ENCODE assay signal across 1 cellular context in genomic region chr10:123034332-123034731, GRCh38.
TF ChIP-seq lines count a peak whose summit lies in the region.

No MANE protein-coding gene starts in this region.

TF ChIP-seq in HepG2, 621 proteins besides CTCF, POLR2A, EP300 and RAD21 (continued from another document and continues in another):
- TF ChIP-seq ESRRA (CRISPR knock-in tag; IDR thresholded peaks at IDR 0.05; ENCODE audit: low read depth), result no peak
- no peak for TF ChIP-seq ZNF773 (CRISPR knock-in tag; IDR thresholded peaks at IDR 0.05; ENCODE audit: borderline replicate concordance)
- no peak for TF ChIP-seq STAT5B (CRISPR knock-in tag; IDR thresholded peaks at IDR 0.05)
- peak; percentile 71 for TF ChIP-seq ARID5B (CRISPR knock-in tag; IDR thresholded peaks at IDR 0.05)
- TF ChIP-seq BRD4 (CRISPR knock-in tag; IDR thresholded peaks at IDR 0.05), result no peak
- TF ChIP-seq BRCA1 (CRISPR knock-in tag; IDR thresholded peaks at IDR 0.05), result no peak
- no peak for TF ChIP-seq RNF219 (CRISPR knock-in tag; IDR thresholded peaks at IDR 0.05)
- TF ChIP-seq AHDC1 (CRISPR knock-in tag; IDR thresholded peaks at IDR 0.05; ENCODE audit: borderline replicate concordance), result peak; percentile 47; the same call in 1 of the 2 replicates
- TF ChIP-seq ZBTB37 (CRISPR knock-in tag; IDR thresholded peaks at IDR 0.05), result no peak
- no peak for TF ChIP-seq MBNL3 (CRISPR knock-in tag; conservative IDR thresholded peaks at IDR 0.05)
- no peak for TF ChIP-seq E2F2 (CRISPR knock-in tag; IDR thresholded peaks at IDR 0.05; ENCODE audit: borderline replicate concordance)
- TF ChIP-seq ZNF777 (CRISPR knock-in tag; IDR thresholded peaks at IDR 0.05), result no peak
- TF ChIP-seq KDM4B (CRISPR knock-in tag; IDR thresholded peaks at IDR 0.05), result no peak
- TF ChIP-seq KDM5A (IDR thresholded peaks at IDR 0.05; ENCODE audit: borderline replicate concordance, low read length), result no peak
- peak; percentile 33; the same call in 1 of the 2 replicates for TF ChIP-seq HNF4G (IDR thresholded peaks at IDR 0.05; ENCODE audit: borderline replicate concordance, low read depth, low read length)
- no peak for TF ChIP-seq HNF4G (CRISPR knock-in tag; IDR thresholded peaks at IDR 0.05; ENCODE audit: borderline replicate concordance, low read depth)
- 0 out of 2 replicates have a peak, but pooled peaks have one; percentile 32 for TF ChIP-seq DPF2 (CRISPR knock-in tag; IDR thresholded peaks at IDR 0.05; ENCODE audit: borderline replicate concordance, low read depth)
- no peak for TF ChIP-seq ZFP82 (CRISPR knock-in tag; IDR thresholded peaks at IDR 0.05; ENCODE audit: borderline replicate concordance)
- TF ChIP-seq ZNF205 (CRISPR knock-in tag; IDR thresholded peaks at IDR 0.05), result no peak
- peak; percentile 69 for TF ChIP-seq PAXIP1 (CRISPR knock-in tag; conservative IDR thresholded peaks at IDR 0.05)
- TF ChIP-seq HOXA5 (CRISPR knock-in tag; IDR thresholded peaks at IDR 0.05), result peak; percentile 88
- no peak for TF ChIP-seq BORCS8-MEF2B (CRISPR knock-in tag; IDR thresholded peaks at IDR 0.05)
- TF ChIP-seq HDAC6 (IDR thresholded peaks at IDR 0.05; ENCODE audit: low read depth, low read length), result no peak
- TF ChIP-seq ZBED4 (CRISPR knock-in tag; IDR thresholded peaks at IDR 0.05; ENCODE audit: borderline replicate concordance), result no peak
- TF ChIP-seq ZBTB25 (CRISPR knock-in tag; IDR thresholded peaks at IDR 0.05), result no peak
